ENCODE assay signal across 8 cellular contexts in genomic region chr4:44725861-44726820, GRCh38. TPM values are rescaled to one million over a fixed set of nuclear protein-coding genes. Genes with fewer than 3 reads are reported as not detected.
DNase-seq lines count a peak whose midpoint lies in the region; ATAC-seq lines count a peak whose summit lies in the region.

Gene GNPDA2 (minus strand): TSS chr4:44726556. CDS start chr4:44722207, 4,349 bp downstream.

- peak; percentile 78 to 85 (median 78) for DNase-seq in CD4-positive, CD25-positive, alpha-beta regulatory T cell
- DNase-seq in NCI-H82 (lab: John Stamatoyannopoulos, UW) (peak; percentile 93), lung microvascular endothelial cell (ENCODE audit: low read depth in 2 of 2) (peak; percentile 89 to 91)
- peak; percentile 42 to 59 for DNase-seq in activated CD8-positive, alpha-beta memory T cell treated with anti-CD3 and anti-CD28 coated beads for 1 hour (ENCODE audit: extremely low read depth in 1 of 2, low read depth in 1 of 2)
- peak; percentile 70 for DNase-seq in effector CD8-positive, alpha-beta T cell (lab: John Stamatoyannopoulos, UW)
- DNase-seq in stimulated activated CD4-positive, alpha-beta T cell treated with anti-CD3 and anti-CD28 coated beads, TNF-alpha, amount 100 ng/mL, for 48 hours (ENCODE audit: low read depth in 3 of 3): peak; percentile 60 to 68 (median 67)

- H3K4me1 Mint-ChIP-seq in CD4-positive, CD25-positive, alpha-beta regulatory T cell: peaks cover 24 to 51% (median 28%) of the 10 kb centered on the region in 4 donors

- peak within 1 kb of the TSS; percentile 77 to 84 (median 84) for H3K27ac Mint-ChIP-seq in CD4-positive, CD25-positive, alpha-beta regulatory T cell

- no peaks in the 10 kb centered on the region for H3K36me3 ChIP-seq in CD4-positive, CD25-positive, alpha-beta regulatory T cell (ENCODE audit: control insufficient read depth, insufficient read depth, low read length)

- H3K27me3 Mint-ChIP-seq in CD4-positive, CD25-positive, alpha-beta regulatory T cell: no peaks in the 10 kb centered on the region

- peak within 1 kb of the TSS; percentile 91 to 93 (median 92) for H3K4me3 Mint-ChIP-seq in CD4-positive, CD25-positive, alpha-beta regulatory T cell

- no peaks in the 10 kb centered on the region for H3K9me3 ChIP-seq in CD4-positive, CD25-positive, alpha-beta regulatory T cell (ENCODE audit: control insufficient read depth in 2 of 2, low read length in 2 of 2)

- H3K27me3 ChIP-seq in CD4-positive, CD25-positive, alpha-beta regulatory T cell (ENCODE audit: control insufficient read depth, insufficient read depth, low read length): no peaks in the 10 kb centered on the region

- H3K9me3 Mint-ChIP-seq in CD4-positive, CD25-positive, alpha-beta regulatory T cell: no peaks in the 10 kb centered on the region

- H3K4me3 ChIP-seq in CD4-positive, CD25-positive, alpha-beta regulatory T cell (ENCODE audit: low read depth, low read length): peak within 1 kb of the TSS; percentile 90

- H3K4me1 ChIP-seq in CD4-positive, CD25-positive, alpha-beta regulatory T cell (ENCODE audit: control insufficient read depth, insufficient read depth, low read length, poor library complexity, severe bottlenecking): peaks cover 28% of the 10 kb centered on the region

- H3K36me3 Mint-ChIP-seq in CD4-positive, CD25-positive, alpha-beta regulatory T cell: no peaks in the 10 kb centered on the region

- ATAC-seq in CD4-positive, CD25-positive, alpha-beta regulatory T cell (ENCODE audit: low read depth in 2 of 2): peak; percentile 88
- ATAC-seq in GM19438 (IDR thresholded peaks at IDR 0.05; ENCODE audit: low read depth, unreplicated experiment) (peak; percentile 92), HG03575 (IDR thresholded peaks at IDR 0.05; ENCODE audit: extremely low read depth, insufficient number of reproducible peaks, low FRiP score, unreplicated experiment) (peak; percentile 30)

- peak within 1 kb of the TSS; percentile 62 for H3K27ac ChIP-seq in CD4-positive, CD25-positive, alpha-beta regulatory T cell (ENCODE audit: insufficient read depth, low read length, poor library complexity, severe bottlenecking)

RNA-seq across cellular contexts. Expression of gene GNPDA2, which starts in this region (rescaled TPM):
- 8.3 TPM for total RNA-seq in CD4-positive, CD25-positive, alpha-beta regulatory T cell
- polyA plus RNA-seq in CD4-positive, CD25-positive, alpha-beta regulatory T cell: 10 to 100 TPM; 14.9 to 22.8 (median 17.3) TPM
- total RNA-seq in lung microvascular endothelial cell: 11.7 and 17.2 TPM in 2 replicates

Comparison
In these comparisons a context has a peak if more than half of its experiments do, and no peak if none do; other contexts are left out.
1. Peak in every context shown above with its lines: DNase-seq, ATAC-seq, H3K4me3 ChIP-seq and H3K27ac ChIP-seq.
2. ATAC-seq: peak in every context shown above with its lines; median percentile 92 in GM19438; 88 in CD4-positive, CD25-positive, alpha-beta regulatory T cell; 30 in HG03575.